8 cellular contexts compared by ENCODE assay signal in the genomic region with DNA sequence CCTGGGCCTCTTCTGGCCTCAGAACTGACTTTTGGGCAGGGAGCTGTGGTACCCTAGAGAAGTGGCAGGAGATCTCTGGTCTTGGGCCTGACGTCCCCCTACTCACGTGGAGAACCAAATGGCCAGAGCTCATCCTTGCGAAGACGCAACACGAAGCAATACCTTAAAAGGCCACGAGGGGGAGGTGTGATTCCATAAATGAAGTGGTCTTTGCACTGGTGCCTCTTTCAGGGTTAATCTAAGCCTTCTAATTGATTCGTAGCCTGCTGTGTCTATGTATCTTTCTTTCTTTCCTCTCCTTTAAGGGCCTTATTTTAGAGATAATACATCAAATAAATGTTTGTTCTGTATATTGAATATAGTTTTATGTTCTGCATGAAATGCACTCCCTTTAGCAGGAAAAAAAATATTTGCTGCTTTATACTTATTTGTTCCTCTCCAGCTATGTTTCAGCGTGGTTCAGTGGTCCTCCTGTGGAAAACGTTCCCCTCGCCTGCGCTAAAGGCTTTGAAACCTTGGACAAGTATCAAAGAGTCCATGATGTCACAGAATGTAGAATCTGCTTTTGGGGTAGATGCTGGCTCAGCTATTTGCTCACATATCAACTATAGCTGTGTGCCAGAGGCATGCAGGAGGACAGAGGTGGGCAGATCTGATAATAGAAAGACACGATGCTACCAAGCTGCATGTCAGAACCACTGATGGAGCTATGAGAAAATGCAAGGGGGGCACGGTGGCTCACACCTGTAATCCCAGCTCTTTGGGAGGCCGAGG. TPM values are rescaled to one million over a fixed set of nuclear protein-coding genes. Genes with fewer than 3 reads are reported as not detected.
DNase-seq lines count a peak whose midpoint lies in the region; ATAC-seq and TF ChIP-seq lines count a peak whose summit lies in the region.

No MANE protein-coding gene starts in this region.

- H3K36me3 Mint-ChIP-seq in CD14-positive monocyte (no peaks in the 10 kb centered on the region), naive B cell (peaks cover 0 to 6% of the 10 kb centered on the region in 2 donors)

- H3K4me1 Mint-ChIP-seq in CD14-positive monocyte (no peaks in the 10 kb centered on the region), naive B cell (peaks cover 0 to 4% (median 3%) of the 10 kb centered on the region in 3 donors)

- H3K27ac Mint-ChIP-seq in CD14-positive monocyte (no peak overlapping the region), naive B cell (no peak overlapping the region)

- H3K27me3 Mint-ChIP-seq in CD14-positive monocyte (ENCODE audit: low read depth in 3 of 3) (peaks cover 2 to 6% (median 5%) of the 10 kb centered on the region in 3 donors), naive B cell (peaks cover 9 to 15% (median 9%) of the 10 kb centered on the region in 3 donors)

- peaks cover 0 to 5% (median 0%) of the 10 kb centered on the region in 7 donors for H3K9me3 Mint-ChIP-seq in CD14-positive monocyte
- peaks cover 0 to 7% (median 2%) of the 10 kb centered on the region in 7 donors for H3K9me3 Mint-ChIP-seq in naive B cell

- DNase-seq in CD14-positive monocyte (ENCODE audit: low spot score) (no peak), GM19240 (ENCODE audit: insufficient read length, low spot score) (peak; percentile 48), HT1080 (ENCODE audit: low read depth) (peak; percentile 57), NOMO-1 treated with DMSO at 0.1 percent for 48 hours (lab: John Stamatoyannopoulos, UW; ENCODE audit: unreplicated experiment) (peak; percentile 37), epithelial cell of proximal tubule (ENCODE audit: low read depth) (no peak), naive B cell (peak; percentile 62)
- peak; percentile 35 to 61 (median 47) for DNase-seq in activated CD8-positive, alpha-beta memory T cell treated with anti-CD3 and anti-CD28 coated beads for 48 hours (ENCODE audit: low read depth in 2 of 3, low spot score in 2 of 3)
- DNase-seq in stimulated activated CD8-positive, alpha-beta memory T cell treated with anti-CD3 and anti-CD28 coated beads, Interleukin-7, amount 100 ng/mL, for 48 hours (ENCODE audit: extremely low read depth in 1 of 2, low read depth in 1 of 2): peak; percentile 29 to 59

- no peak overlapping the region for H3K4me3 ChIP-seq in epithelial cell of proximal tubule (ENCODE audit: low read depth, low read length)

- ATAC-seq in naive B cell (ENCODE audit: low read depth in 2 of 2): peak; percentile 69 to 81

- intact Hi-C loops in CD14-positive monocyte (cut with micrococcal nuclease): no loop called here

- H3K4me3 Mint-ChIP-seq in CD14-positive monocyte: no peak overlapping the region
- no peak overlapping the region for H3K4me3 Mint-ChIP-seq in naive B cell

- TF ChIP-seq CTCF in CD14-positive monocyte (IDR thresholded peaks at IDR 0.05) (peak; percentile 95), epithelial cell of proximal tubule (conservative IDR thresholded peaks at IDR 0.05; ENCODE audit: low read depth, low read length) (peak; percentile 83)

RNA-seq across cellular contexts. Expression of gene STRA8, which starts 41.0 kb away (rescaled TPM):
- polyA plus RNA-seq in CD14-positive monocyte (not detected), naive B cell (ENCODE audit: low read depth in 6 of 6) (not detected)
- not detected in 2 replicates for total RNA-seq in HT1080 (2014; rRNA removed; shearing (Covaris generic))
- not detected in 2 replicates for polyA plus RNA-seq in HT1080 (2015; cell fraction: cytosol; rRNA removed)
- not detected in 2 replicates for polyA plus RNA-seq in HT1080 (2015; cell fraction: nucleus; rRNA removed)
- not detected in 2 replicates for total RNA-seq in epithelial cell of proximal tubule

Comparison
In these comparisons a context has a peak if more than half of its experiments do, and no peak if none do; other contexts are left out.
1. DNase-seq: peak in GM19240 (single experiment), HT1080 (single experiment), NOMO-1 treated with DMSO at 0.1 percent for 48 hours (single experiment), activated CD8-positive, alpha-beta memory T cell treated with anti-CD3 and anti-CD28 coated beads for 48 hours (3 of 3), naive B cell (single experiment) and stimulated activated CD8-positive, alpha-beta memory T cell treated with anti-CD3 and anti-CD28 coated beads, Interleukin-7, amount 100 ng/mL, for 48 hours (2 of 2); none in CD14-positive monocyte (single experiment) and epithelial cell of proximal tubule (single experiment).